7 cellular contexts compared by ENCODE assay signal in the genomic region with DNA sequence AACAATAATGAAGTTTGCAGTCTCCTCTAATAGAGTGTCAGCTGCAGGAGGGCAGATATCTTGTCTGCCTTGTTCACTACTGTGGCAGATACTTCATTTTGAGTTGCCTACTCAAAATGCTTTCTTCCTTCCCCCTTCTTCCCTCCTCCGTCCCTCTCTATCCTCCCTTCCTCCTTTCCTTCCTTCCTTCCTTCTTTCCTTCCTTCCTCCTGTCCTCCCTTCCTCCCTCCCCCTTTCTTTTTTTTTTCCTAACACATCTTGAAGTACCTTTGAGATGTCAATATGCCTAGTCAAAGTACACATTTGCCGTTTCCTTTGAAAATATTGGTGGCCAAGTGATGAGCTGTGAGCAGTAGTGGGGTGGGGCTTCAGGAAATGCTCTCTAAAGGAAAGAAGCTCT.
"Had no signal": no experiment of that assay in that cellular context is flagged by ENCODE, and none has a peak within 500 bp of the region (broad histone marks: within the 10 kb centered on the region; RNA-seq: fewer than 3 reads in every experiment).

No MANE protein-coding gene starts in this region.

- H3K9ac ChIP-seq: GM23248, KMS-11 had no signal

- H3K36me3 ChIP-seq: HAP-1 had no signal

- H3K27ac ChIP-seq: GM23248, KMS-11 had no signal

- H3K4me2 ChIP-seq: KMS-11 had no signal

- ATAC-seq: HCT116 had no signal

- H2AFZ ChIP-seq: GM23248 had no signal

- H3K4me3 ChIP-seq: GM23248, HAP-1 had no signal

- H3K9me3 ChIP-seq: HAP-1 had no signal

- DNase-seq: GM23248, H7, KBM-7 had no signal

- FAIRE-seq: HTR-8/SVneo had no signal
